Comparison of ENCODE assay signal across 20 cellular contexts in the genomic region with DNA sequence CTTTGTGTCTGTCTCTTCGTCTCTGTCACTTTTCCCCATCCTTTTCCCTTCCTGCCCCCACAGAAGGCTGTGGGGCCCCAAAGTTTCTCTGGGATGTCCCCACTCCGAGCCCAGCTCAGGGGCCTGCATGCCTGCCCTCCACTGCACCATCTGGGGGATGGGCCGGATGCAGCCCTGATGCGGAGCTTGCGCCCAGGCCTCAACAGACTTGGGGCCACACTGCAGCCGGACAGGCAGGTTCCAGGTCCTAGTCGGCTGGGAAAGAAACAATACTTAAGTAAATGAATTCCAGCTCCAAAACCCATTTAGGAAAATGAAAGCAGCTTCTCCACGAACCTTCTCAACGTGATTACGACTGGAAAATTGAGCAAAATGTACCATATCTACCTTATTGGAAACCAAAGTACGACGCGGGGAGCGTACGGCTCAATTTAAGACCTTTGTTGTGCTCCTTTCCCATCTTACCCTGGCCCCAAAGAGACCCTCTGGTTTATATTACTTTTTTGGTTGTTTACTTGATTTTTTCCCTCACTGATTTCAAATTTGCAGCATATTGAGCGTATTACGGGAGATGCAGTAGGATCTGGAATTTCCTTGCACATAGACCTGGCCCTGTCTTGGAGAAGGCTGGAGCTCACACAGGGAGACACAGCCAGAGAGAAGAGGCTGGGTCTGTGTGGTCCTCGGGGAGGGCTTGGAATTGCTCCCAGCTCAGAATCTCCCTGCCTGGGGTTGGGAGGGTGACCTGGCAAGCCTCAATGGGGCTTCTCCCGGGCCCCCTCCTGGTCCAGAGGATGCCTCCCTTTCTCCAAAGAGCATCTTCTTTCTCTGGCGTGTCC. TPM values are rescaled to one million over a fixed set of nuclear protein-coding genes. Genes with fewer than 3 reads are reported as not detected.
DNase-seq lines count a peak whose midpoint lies in the region; ATAC-seq, FAIRE-seq and TF ChIP-seq lines count a peak whose summit lies in the region.
"Had no signal": no experiment of that assay in that cellular context is flagged by ENCODE, and none has a peak within 500 bp of the region (broad histone marks: within the 10 kb centered on the region; RNA-seq: fewer than 3 reads in every experiment).

No MANE protein-coding gene starts in this region.

- POLR2A ChIA-PET in H1 (lab: Charles Lee; ENCODE audit: partially characterized antibody): interaction anchor here (3.1 kb wide), 1 partner anchor 10 kb away, joined by 18 read pairs; no protein-coding TSS in a partner anchor

- peaks cover 11% of the 10 kb centered on the region; the same call in 1 of the 2 replicates for H3K23me2 ChIP-seq in H1 (ENCODE audit: low read depth, low read length)

- H3K27ac ChIP-seq in H1 (ENCODE audit: low read depth, low read length): no peak overlapping the region
- H3K27ac ChIP-seq in mesenchymal stem cell (ENCODE audit: low read length, poor library complexity, severe bottlenecking): no peak overlapping the region
- peak overlapping the region; percentile 97 to 98 for H3K27ac ChIP-seq in thoracic aorta

- H3K27me3 ChIP-seq in H7 (ENCODE audit: control insufficient read depth, insufficient read depth, low read length): peaks cover 100% of the 10 kb centered on the region
- H3K27me3 ChIP-seq in H1 (replicated peaks in 1 of 4; ENCODE audit: control insufficient read depth in 3 of 4, extremely low read depth in 1 of 4, insufficient read depth in 3 of 4, low read length in 3 of 4): peaks cover 96 to 100% (median 99%) of the 10 kb centered on the region in 4 experiments
- peaks cover 14 to 36% of the 10 kb centered on the region in 2 experiments for H3K27me3 ChIP-seq in mesenchymal stem cell (ENCODE audit: control insufficient read depth in 1 of 2, insufficient read depth in 1 of 2, low read length in 2 of 2)
- no peaks in the 10 kb centered on the region for H3K27me3 ChIP-seq in thoracic aorta (replicated peaks; ENCODE audit: insufficient read depth)

- H2AFZ ChIP-seq in H1 (ENCODE audit: low read length): no peak overlapping the region
- H2AFZ ChIP-seq in mesenchymal stem cell (ENCODE audit: low read depth, low read length): no peak overlapping the region

- H3K4me1 ChIP-seq in H1 (replicated peaks in 1 of 4; ENCODE audit: control insufficient read depth in 3 of 4, insufficient read depth in 4 of 4, low read length in 3 of 4) (peaks cover 0 to 22% (median 10%) of the 10 kb centered on the region in 4 experiments; a peak in 6 of 7 replicates), mesenchymal stem cell (ENCODE audit: control insufficient read depth, insufficient read depth, low read depth, low read length) (peaks cover 25% of the 10 kb centered on the region), thoracic aorta (ENCODE audit: control insufficient read depth in 1 of 2, low read depth in 2 of 2) (peaks cover 0 to 64% of the 10 kb centered on the region in 2 donors)

- H2BK5ac ChIP-seq in H1 (ENCODE audit: low read depth, low read length): no peak overlapping the region
- H2BK5ac ChIP-seq in mesenchymal stem cell (ENCODE audit: low read depth, low read length, poor library complexity, severe bottlenecking): no peak overlapping the region

- H3K23ac ChIP-seq in H1 (ENCODE audit: insufficient read length) (no peak overlapping the region), mesenchymal stem cell (ENCODE audit: low read length in 2 of 2) (no peak overlapping the region)

- CTCF ChIA-PET in H1 (lab: Charles Lee; ENCODE audit: partially characterized antibody): interaction anchor here (0.9 to 4.4 kb wide), 9 partner anchors 9 to 110 kb away, joined by 3 to 30 read pairs (median 4); no protein-coding TSS in a partner anchor

- WGBS in H1 (ENCODE audit: extremely low coverage in 1 of 2, insufficient coverage in 1 of 2, insufficient read length in 1 of 2, insufficient replicate concordance in 2 of 2, low coverage in 1 of 2, low lambda C conversion rate in 2 of 2, missing lambda C conversion rate in 1 of 2), 2 experiments: 20% methylated on average over 20 of the region's 20 CpGs; no CpG with 5 or more reads in 1 of the 2 experiments
- WGBS in mesenchymal stem cell: 70% methylated on average over 20 of the region's 20 CpGs

- H4K5ac ChIP-seq in H1 (ENCODE audit: insufficient read length, low read depth, low read length): no peak overlapping the region

- no peaks in the 10 kb centered on the region for H3K36me3 ChIP-seq in H7 (replicated peaks; ENCODE audit: control insufficient read depth, insufficient read depth, low read length)
- peaks cover 0 to 14% (median 0%) of the 10 kb centered on the region in 4 experiments; a peak in 1 of 8 replicates for H3K36me3 ChIP-seq in H1 (ENCODE audit: control insufficient read depth in 2 of 4, insufficient read depth in 4 of 4, low read length in 3 of 4)
- peaks cover 0 to 30% of the 10 kb centered on the region in 2 experiments for H3K36me3 ChIP-seq in mesenchymal stem cell (ENCODE audit: control insufficient read depth in 1 of 2, insufficient read depth in 2 of 2, low read depth in 1 of 2, low read length in 2 of 2)
- H3K36me3 ChIP-seq in thoracic aorta: peaks cover 19% of the 10 kb centered on the region
- H3K36me3 ChIP-seq: gastroesophageal sphincter had no signal

- ATAC-seq in thoracic aorta (ENCODE audit: insufficient number of reproducible peaks, low FRiP score, low read depth) (no peak), HG03196 (IDR thresholded peaks at IDR 0.05; ENCODE audit: unreplicated experiment) (no peak)
- ATAC-seq: activated CD4-positive, alpha-beta T cell treated with anti-CD3 and anti-CD28 coated beads for 36 hours; gastroesophageal sphincter; left colon; PC-3 had no signal

- no peak for TF ChIP-seq EP300 in H1 (IDR thresholded peaks at IDR 0.05; ENCODE audit: borderline replicate concordance in 1 of 2, low read depth in 2 of 2, low read length in 2 of 2)

- H2BK120ac ChIP-seq in H1 (replicated peaks; ENCODE audit: low read depth, low read length) (no peak overlapping the region), mesenchymal stem cell (ENCODE audit: low read depth, low read length) (no peak overlapping the region)

- TF ChIP-seq POLR2A in H1 (IDR thresholded peaks at IDR 0.05; ENCODE audit: control extremely low read depth in 1 of 2, low read depth in 2 of 2, low read length in 2 of 2): no peak

- H4K91ac ChIP-seq in H1 (replicated peaks; ENCODE audit: insufficient read length, low read length) (no peak overlapping the region), mesenchymal stem cell (ENCODE audit: low read length) (no peak overlapping the region)

- no peaks in the 10 kb centered on the region for H3K9me3 ChIP-seq in H1 (ENCODE audit: insufficient read depth in 2 of 2, low read depth in 1 of 2, low read length in 1 of 2)
- no peaks in the 10 kb centered on the region for H3K9me3 ChIP-seq in mesenchymal stem cell (ENCODE audit: control insufficient read depth, low read length)
- H3K9me3 ChIP-seq in thoracic aorta: no peaks in the 10 kb centered on the region
- H3K9me3 ChIP-seq: gastroesophageal sphincter had no signal

- H3K4me3 ChIP-seq in H7 (ENCODE audit: insufficient read depth, low read depth, low read length) (no peak overlapping the region), H1 (ENCODE audit: extremely low read depth in 1 of 4, insufficient read depth in 2 of 4, low read depth in 3 of 4, low read length in 4 of 4) (no peak overlapping the region), mesenchymal stem cell (ENCODE audit: insufficient read depth in 1 of 2, low read depth in 1 of 2, low read length in 2 of 2) (no peak overlapping the region), thoracic aorta (peak overlapping the region; percentile 81)
- H3K4me3 ChIP-seq: gastroesophageal sphincter had no signal

- H2BK15ac ChIP-seq in H1 (ENCODE audit: low read length): no peak overlapping the region
- no peak overlapping the region for H2BK15ac ChIP-seq in mesenchymal stem cell (ENCODE audit: low read depth, poor library complexity, severe bottlenecking)

- H2BK20ac ChIP-seq in H1 (ENCODE audit: low read length): no peak overlapping the region

- H3K4ac ChIP-seq in H1 (replicated peaks; ENCODE audit: insufficient read length, low read depth, low read length) (no peak overlapping the region), mesenchymal stem cell (ENCODE audit: low read depth in 1 of 2, low read length in 2 of 2) (no peak overlapping the region)

- no peak overlapping the region; the same call in 1 of the 2 replicates for H3K18ac ChIP-seq in H1 (ENCODE audit: extremely low read depth, low read length)
- no peak overlapping the region for H3K18ac ChIP-seq in mesenchymal stem cell (ENCODE audit: low read depth in 1 of 2, low read length in 2 of 2)

- TF ChIP-seq CTCF in H1 (IDR thresholded peaks at IDR 0.05; ENCODE audit: control extremely low read depth in 1 of 3, insufficient read depth in 1 of 3, low read depth in 1 of 3, low read length in 3 of 3): no peak
- no peak for TF ChIP-seq CTCF in thoracic aorta (IDR thresholded peaks at IDR 0.05)

- DNase-seq in H7: peak; percentile 73
- no peak for DNase-seq in H1 (ENCODE audit: low read depth in 1 of 2, low spot score in 2 of 2)
- no peak for DNase-seq in mesenchymal stem cell
- DNase-seq in thoracic aorta (ENCODE audit: low spot score): no peak
- DNase-seq in NOMO-1 (lab: John Stamatoyannopoulos, UW; ENCODE audit: unreplicated experiment in 2 of 2): no peak
- DNase-seq in anterior cingulate cortex (lab: John Stamatoyannopoulos, UW): no peak
- DNase-seq in activated CD4-positive, alpha-beta T cell treated with anti-CD3 and anti-CD28 coated beads, Interleukin-2, amount 50 U/mL, for 4 hours: no peak
- DNase-seq: activated CD4-positive, alpha-beta T cell treated with anti-CD3 and anti-CD28 coated beads for 36 hours; activated naive CD8-positive, alpha-beta T cell treated with anti-CD3 and anti-CD28 coated beads, Interleukin-2, amount 10 ng/mL, durations not matched to agents 7 days and 5 days; GDM1; KG1; NCI-H1694; NCI-H345; PC-3; SHP77 treated with DMSO at 0.1 percent for 48 hours; stimulated activated CD4-positive, alpha-beta T cell treated with anti-CD3 and anti-CD28 coated beads, Interleukin-12 subunit alpha, Interleukin-12 subunit beta, amount 100 ng/mL, for 4 hours had no signal

- H2BK12ac ChIP-seq in H1 (ENCODE audit: low read depth, low read length) (no peak overlapping the region), mesenchymal stem cell (ENCODE audit: low read length in 2 of 2) (no peak overlapping the region)

- H3K14ac ChIP-seq in H1 (ENCODE audit: insufficient read length) (no peak overlapping the region), mesenchymal stem cell (ENCODE audit: low read length in 2 of 2) (no peak overlapping the region)

- H3K4me2 ChIP-seq in H1 (ENCODE audit: insufficient read depth in 1 of 2, low read depth in 2 of 2, low read length in 2 of 2) (no peak overlapping the region; a peak in 1 of 4 replicates), mesenchymal stem cell (ENCODE audit: low read length, poor library complexity, severe bottlenecking) (peak overlapping the region; percentile 36)

- H2AK5ac ChIP-seq in H1 (ENCODE audit: low read depth, low read length) (no peak overlapping the region), mesenchymal stem cell (ENCODE audit: low read length, severe bottlenecking) (no peak overlapping the region)

- H4K20me1 ChIP-seq in H1 (replicated peaks in 1 of 2; ENCODE audit: control insufficient read depth in 1 of 2, insufficient read depth in 2 of 2, low read length in 2 of 2): peaks cover 34 to 40% of the 10 kb centered on the region in 2 experiments

- no peaks in the 10 kb centered on the region for H3K79me1 ChIP-seq in H1 (ENCODE audit: low read depth, low read length)
- peaks cover 4% of the 10 kb centered on the region for H3K79me1 ChIP-seq in mesenchymal stem cell (replicated peaks; ENCODE audit: low read length, poor library complexity, severe bottlenecking)

- H4K8ac ChIP-seq in H1 (ENCODE audit: extremely low read depth, insufficient read depth, low read length) (no peak overlapping the region; the same call in 1 of the 2 replicates), mesenchymal stem cell (ENCODE audit: low read length) (no peak overlapping the region)

- H3K9ac ChIP-seq in H1 (replicated peaks in 1 of 4; ENCODE audit: extremely low read depth in 1 of 4, low read depth in 3 of 4, low read length in 3 of 4) (no peak overlapping the region), mesenchymal stem cell (ENCODE audit: low read length) (no peak overlapping the region)

- no peak overlapping the region for H3K56ac ChIP-seq in H1 (replicated peaks; ENCODE audit: insufficient read length, low read depth, low read length)

- no peak for FAIRE-seq in H1 (lab: Jason Lieb, UNC)
- FAIRE-seq: TTC549 had no signal

- H3K79me2 ChIP-seq in H1 (ENCODE audit: control insufficient read depth in 1 of 2, insufficient read depth in 2 of 2, low read length in 2 of 2): no peaks in the 10 kb centered on the region

- no peak for TF ChIP-seq RAD21 in H1 (IDR thresholded peaks at IDR 0.05 in 1 of 2, conservative IDR thresholded peaks at IDR 0.05 in 1 of 2; ENCODE audit: low read depth in 2 of 2, low read length in 2 of 2)

RNA-seq across cellular contexts. Expression of gene FOXC1, which starts 8.0 kb away (rescaled TPM):
- 3.7 and 6.8 TPM in 2 replicates for total RNA-seq in H7 (2014; rRNA removed; shearing (Covaris generic))
- total RNA-seq in H1 (2021; fragmentation: NEBNext Ultra II Directional; extraction: Animal tissue kit (Norgen Biotek cat#: 25700)): 0.13 and 0.22 TPM in 2 replicates
- 0.05 TPM in 1 of 2 replicates, not detected in the other for polyA plus RNA-seq in H1 (2011; rRNA removed)
- polyA plus RNA-seq in H1 (2011; cell fraction: cytosol; rRNA removed): 0.09 TPM
- 0.03 TPM for polyA plus RNA-seq in H1 (2011; cell fraction: nucleus; rRNA removed)
- 0.05 to 0.07 TPM in 2 of 4 replicates, not detected in the others for polyA plus RNA-seq in H1 (2012, experiment 1 of 2)
- 0.13 TPM for polyA plus RNA-seq in H1 (2012, experiment 2 of 2)
- 0.10 TPM for polyA plus RNA-seq in H1 (2013, experiment 1 of 2)
- polyA plus RNA-seq in H1 (2013, experiment 2 of 2): 0.06 TPM
- polyA minus RNA-seq in H1 (2011; rRNA and poly(A)+ RNA removed): 0.10 TPM in 1 of 2 replicates, not detected in the other
- polyA minus RNA-seq in H1 (2011; cell fraction: cytosol; rRNA and poly(A)+ RNA removed): not detected
- 0.40 TPM for polyA minus RNA-seq in H1 (2011; cell fraction: nucleus; rRNA and poly(A)+ RNA removed)
- 0.07 TPM for polyA plus RNA-seq in mesenchymal stem cell (2013, experiment 1 of 2)
- 0.08 TPM for polyA plus RNA-seq in mesenchymal stem cell (2013, experiment 2 of 2)
- total RNA-seq in thoracic aorta: 100 to 1,000 TPM; 103 to 109 TPM
- total RNA-seq: activated naive CD8-positive, alpha-beta T cell treated with anti-CD3 and anti-CD28 coated beads, Interleukin-2, amount 10 ng/mL, durations not matched to agents 7 days and 5 days had no signal

Comparison
In these comparisons a context has a peak if more than half of its experiments do, and no peak if none do; other contexts are left out.
1. H3K27ac ChIP-seq: peak in thoracic aorta (2 of 2); none in H1 (single experiment) and mesenchymal stem cell (single experiment).
2. RNA of gene FOXC1, which starts 8.0 kb away (total RNA-seq): 103 to 109 TPM in thoracic aorta; 3.7 to 6.8 TPM in H7 and 0.13 to 0.22 TPM in H1; every median in the first group is over 10 times any median in the second.